In genomic region chr15:45377630-45378148, GRCh38 we compare ENCODE assay signal across 8 cellular contexts. TPM values are rescaled to one million over a fixed set of nuclear protein-coding genes. Genes with fewer than 3 reads are reported as not detected.
DNase-seq lines count a peak whose midpoint lies in the region; ATAC-seq and TF ChIP-seq lines count a peak whose summit lies in the region.

No MANE protein-coding gene starts in this region.

- no peaks in the 10 kb centered on the region for H3K36me3 ChIP-seq in right atrium auricular region

- peaks cover 10% of the 10 kb centered on the region for H3K4me1 Mint-ChIP-seq in activated CD4-positive, alpha-beta T cell treated with anti-CD3 and anti-CD28 coated beads, Interleukin-2, amount 10 ng/mL, durations not matched to agents 24 days and 14 days
- no peaks in the 10 kb centered on the region for H3K4me1 Mint-ChIP-seq in activated T-helper 17 cell treated with anti-CD3 and anti-CD28 coated beads, Interleukin-2, amount 50 U/mL, for 72 hours

- DNase-seq in activated CD4-positive, alpha-beta T cell treated with anti-CD3 and anti-CD28 coated beads, Interleukin-2, amount 10 ng/mL, durations not matched to agents 24 days and 14 days = no peak
- no peak for DNase-seq in activated CD4-positive, alpha-beta T cell treated with anti-CD3 and anti-CD28 coated beads, Interleukin-2, amount 50 U/mL, for 48 hours
- DNase-seq in right atrium auricular region (ENCODE audit: low spot score) = peak; percentile 63
- DNase-seq in retinal pigment epithelial cell (ENCODE audit: low read depth) = no peak
- no peak for DNase-seq in NCI-H1930 (lab: John Stamatoyannopoulos, UW)

- H3K27me3 Mint-ChIP-seq in activated CD4-positive, alpha-beta T cell treated with anti-CD3 and anti-CD28 coated beads, Interleukin-2, amount 10 ng/mL, durations not matched to agents 24 days and 14 days = peaks cover 77% of the 10 kb centered on the region
- peaks cover 54% of the 10 kb centered on the region for H3K27me3 Mint-ChIP-seq in activated T-helper 17 cell treated with anti-CD3 and anti-CD28 coated beads, Interleukin-2, amount 50 U/mL, for 72 hours

- no peaks in the 10 kb centered on the region for H3K36me3 Mint-ChIP-seq in activated CD4-positive, alpha-beta T cell treated with anti-CD3 and anti-CD28 coated beads, Interleukin-2, amount 10 ng/mL, durations not matched to agents 24 days and 14 days (ENCODE audit: low read depth)
- H3K36me3 Mint-ChIP-seq in activated T-helper 17 cell treated with anti-CD3 and anti-CD28 coated beads, Interleukin-2, amount 50 U/mL, for 72 hours (ENCODE audit: low read depth) = no peaks in the 10 kb centered on the region

- peak overlapping the region; percentile 72 for H3K4me3 Mint-ChIP-seq in activated CD4-positive, alpha-beta T cell treated with anti-CD3 and anti-CD28 coated beads, Interleukin-2, amount 10 ng/mL, durations not matched to agents 24 days and 14 days
- H3K4me3 Mint-ChIP-seq in activated T-helper 17 cell treated with anti-CD3 and anti-CD28 coated beads, Interleukin-2, amount 50 U/mL, for 72 hours = peak overlapping the region; percentile 71

- peaks cover 0 to 35% of the 10 kb centered on the region in 2 donors for H3K4me1 ChIP-seq in right atrium auricular region

- H3K27ac Mint-ChIP-seq in activated CD4-positive, alpha-beta T cell treated with anti-CD3 and anti-CD28 coated beads, Interleukin-2, amount 10 ng/mL, durations not matched to agents 24 days and 14 days = no peak overlapping the region
- no peak overlapping the region for H3K27ac Mint-ChIP-seq in activated T-helper 17 cell treated with anti-CD3 and anti-CD28 coated beads, Interleukin-2, amount 50 U/mL, for 72 hours

- TF ChIP-seq CTCF in right atrium auricular region (IDR thresholded peaks at IDR 0.05) (no peak), retinal pigment epithelial cell (conservative IDR thresholded peaks at IDR 0.05; ENCODE audit: low read depth, low read length) (no peak)

- no peaks in the 10 kb centered on the region for H3K27me3 ChIP-seq in right atrium auricular region

- ATAC-seq in HG03159 (IDR thresholded peaks at IDR 0.05; ENCODE audit: unreplicated experiment) (peak; percentile 20), HG03457 (IDR thresholded peaks at IDR 0.05; ENCODE audit: unreplicated experiment) (no peak)
- ATAC-seq in activated T-helper 17 cell treated with anti-CD3 and anti-CD28 coated beads, Interleukin-2, amount 50 U/mL, for 72 hours (replicated peaks) = no peak

- no peaks in the 10 kb centered on the region for H3K9me3 ChIP-seq in right atrium auricular region

- peak overlapping the region; percentile 81 to 87 for H3K27ac ChIP-seq in right atrium auricular region

- H3K4me3 ChIP-seq in right atrium auricular region = peak overlapping the region; percentile 53 to 55
- peak overlapping the region; percentile 49 for H3K4me3 ChIP-seq in retinal pigment epithelial cell (ENCODE audit: low read length)

- H3K9me3 Mint-ChIP-seq in activated CD4-positive, alpha-beta T cell treated with anti-CD3 and anti-CD28 coated beads, Interleukin-2, amount 10 ng/mL, durations not matched to agents 24 days and 14 days = no peaks in the 10 kb centered on the region
- no peaks in the 10 kb centered on the region for H3K9me3 Mint-ChIP-seq in activated T-helper 17 cell treated with anti-CD3 and anti-CD28 coated beads, Interleukin-2, amount 50 U/mL, for 72 hours

- intact Hi-C loops in activated CD4-positive, alpha-beta T cell treated with anti-CD3 and anti-CD28 coated beads, Interleukin-2, amount 10 ng/mL, durations not matched to agents 24 days and 14 days (cut with micrococcal nuclease) = no loop called here

RNA-seq across cellular contexts. Expression of gene GATM, which starts 0.7 kb away (rescaled TPM):
- 0.65 and 1.0 TPM in 2 replicates for total RNA-seq in activated CD4-positive, alpha-beta T cell treated with anti-CD3 and anti-CD28 coated beads, Interleukin-2, amount 10 ng/mL, durations not matched to agents 24 days and 14 days
- total RNA-seq in activated T-helper 17 cell treated with anti-CD3 and anti-CD28 coated beads, Interleukin-2, amount 50 U/mL, for 72 hours = 1 to 10 TPM; 1.7 to 2.7 TPM
- total RNA-seq in right atrium auricular region = 10 to 100 TPM; 36.0 to 38.2 TPM

Comparison
In these comparisons a context has a peak if more than half of its experiments do, and no peak if none do; other contexts are left out.
1. RNA of gene GATM, which starts 0.7 kb away (total RNA-seq): 36.0 to 38.2 TPM in right atrium auricular region; 1.7 to 2.7 TPM in activated T-helper 17 cell treated with anti-CD3 and anti-CD28 coated beads, Interleukin-2, amount 50 U/mL, for 72 hours and 0.65 to 1.0 TPM in activated CD4-positive, alpha-beta T cell treated with anti-CD3 and anti-CD28 coated beads, Interleukin-2, amount 10 ng/mL, durations not matched to agents 24 days and 14 days; every median in the first group is over 10 times any median in the second.